Comparison of ENCODE assay signal across 22 cellular contexts in genomic region chr9:94887721-94888120, GRCh38.
"Had no signal": no experiment of that assay in that cellular context is flagged by ENCODE, and none has a peak within 500 bp of the region (broad histone marks: within the 10 kb centered on the region; RNA-seq: fewer than 3 reads in every experiment).

No MANE protein-coding gene starts in this region.

- ATAC-seq: activated naive CD4-positive, alpha-beta T cell treated with anti-CD3 and anti-CD28 coated beads, Interleukin-2, amount 50 U/mL, for 72 hours; foreskin keratinocyte; left colon; natural killer cell had no signal

- H3K27me3 ChIP-seq: adrenal gland, breast epithelium, foreskin keratinocyte, hepatocyte, neutrophil, sigmoid colon, suprapubic skin, transverse colon had no signal

- DNase-seq: activated CD4-positive, alpha-beta T cell treated with anti-CD3 and anti-CD28 coated beads for 1 hour; activated CD4-positive, alpha-beta T cell treated with anti-CD3 and anti-CD28 coated beads, Interleukin-2, amount 50 U/mL, for 48 hours; activated gamma-delta T cell treated with Interleukin-2 at 50 U/mL for 16 hours; activated T-cell treated with anti-CD3 and anti-CD28 coated beads for 4 hours; adrenal gland; cortex of kidney; effector CD8-positive, alpha-beta T cell; foreskin keratinocyte; left colon; natural killer cell; sigmoid colon; T-helper 2 cell; transverse colon; WERI-Rb-1 had no signal

- H3K36me3 ChIP-seq: adrenal gland, breast epithelium, neutrophil, sigmoid colon, suprapubic skin, transverse colon, WERI-Rb-1 had no signal

- H2AFZ ChIP-seq: hepatocyte had no signal

- H3K9me3 ChIP-seq: adrenal gland, breast epithelium, neutrophil, sigmoid colon, suprapubic skin had no signal

- H3K4me3 ChIP-seq: adrenal gland, breast epithelium, hepatocyte, lung, sigmoid colon, suprapubic skin, transverse colon had no signal

- H3K4me2 ChIP-seq: hepatocyte had no signal

- H3K27ac Mint-ChIP-seq: activated T-helper 1 cell treated with anti-CD3 and anti-CD28 coated beads, Interleukin-12 subunit alpha, Interleukin-12 subunit beta, Interleukin-2, Interleukin-4 antibody, amounts not matched to agents 30 ng/mL and 10 ng/mL and 1 ng/mL, durations not matched to agents 14 hours and 24 hours and 36 hours; stimulated activated naive CD8-positive, alpha-beta T cell treated with anti-CD3 and anti-CD28 coated beads, Interleukin-15, Interleukin-2, amounts not matched to agents 100 ng/mL and 50 ng/mL, for 24 hours had no signal

- H3K27me3 Mint-ChIP-seq: stimulated activated naive CD8-positive, alpha-beta T cell treated with anti-CD3 and anti-CD28 coated beads, Interleukin-15, Interleukin-2, amounts not matched to agents 100 ng/mL and 50 ng/mL, for 24 hours had no signal

- H3K27ac ChIP-seq: adrenal gland, breast epithelium, foreskin keratinocyte, hepatocyte, neutrophil, sigmoid colon, suprapubic skin, transverse colon, WERI-Rb-1 had no signal

- H3K4me3 Mint-ChIP-seq: activated T-helper 1 cell treated with anti-CD3 and anti-CD28 coated beads, Interleukin-12 subunit alpha, Interleukin-12 subunit beta, Interleukin-2, Interleukin-4 antibody, amounts not matched to agents 30 ng/mL and 10 ng/mL and 1 ng/mL, durations not matched to agents 14 hours and 24 hours and 36 hours; natural killer cell; stimulated activated naive CD8-positive, alpha-beta T cell treated with anti-CD3 and anti-CD28 coated beads, Interleukin-15, Interleukin-2, amounts not matched to agents 100 ng/mL and 50 ng/mL, for 24 hours had no signal
